In the genomic region with DNA sequence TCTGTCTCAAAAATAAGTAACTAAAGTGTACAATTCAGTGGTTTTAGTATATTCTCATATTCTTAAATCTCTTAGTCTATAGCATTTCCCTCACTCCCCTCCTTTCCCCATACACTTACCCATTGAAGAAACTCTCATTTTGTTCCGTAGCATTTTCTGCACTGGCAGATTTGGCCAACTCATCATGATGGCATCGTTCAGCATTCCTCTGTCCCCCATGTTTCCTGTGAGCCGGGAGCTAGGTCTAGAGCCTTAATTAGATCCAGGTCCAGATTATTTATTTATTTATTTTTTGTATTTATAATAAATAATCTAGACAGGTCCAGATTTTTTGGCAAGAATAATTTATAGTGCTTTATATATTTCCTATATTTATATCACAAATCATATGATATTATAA, we compare ENCODE assay signal across 1 cellular context.
TF ChIP-seq lines count a peak whose summit lies in the region.

No MANE protein-coding gene starts in this region.

TF ChIP-seq in HepG2, 621 proteins besides CTCF, POLR2A, EP300 and RAD21:
- TF ChIP-seq SNAI1 (CRISPR knock-in tag; IDR thresholded peaks at IDR 0.05; ENCODE audit: borderline replicate concordance): no peak
